In genomic region chr20:4725263-4725550, GRCh38 we compare ENCODE assay signal across 1 cellular context.
TF ChIP-seq lines count a peak whose summit lies in the region.

No MANE protein-coding gene starts in this region.

TF ChIP-seq in WTC11, 78 proteins besides CTCF, POLR2A, EP300 and RAD21 (continued from another document):
- TF ChIP-seq AFF4 (CRISPR knock-in tag; IDR thresholded peaks at IDR 0.05; ENCODE audit: borderline replicate concordance) (no peak), PREB (CRISPR knock-in tag; IDR thresholded peaks at IDR 0.05; ENCODE audit: borderline replicate concordance) (no peak), ZNF121 (CRISPR knock-in tag; IDR thresholded peaks at IDR 0.05) (no peak), SP1 (CRISPR knock-in tag; conservative IDR thresholded peaks at IDR 0.05) (no peak), GABPB1 (CRISPR knock-in tag; IDR thresholded peaks at IDR 0.05) (no peak), JUN (CRISPR knock-in tag; IDR thresholded peaks at IDR 0.05) (no peak), ELF4 (CRISPR knock-in tag; IDR thresholded peaks at IDR 0.05; ENCODE audit: low read depth) (no peak), ZNF281 (CRISPR knock-in tag; IDR thresholded peaks at IDR 0.05) (no peak), ZNF425 (CRISPR knock-in tag; conservative IDR thresholded peaks at IDR 0.05) (no peak), NFE2L1 (CRISPR knock-in tag; IDR thresholded peaks at IDR 0.05) (no peak), GTF2I (CRISPR knock-in tag; conservative IDR thresholded peaks at IDR 0.05) (no peak), HMGXB4 (CRISPR knock-in tag; IDR thresholded peaks at IDR 0.05) (no peak)
